Comparison of ENCODE assay signal across 7 cellular contexts in genomic region chr12:40325349-40325960, GRCh38.
DNase-seq lines count a peak whose midpoint lies in the region; FAIRE-seq and TF ChIP-seq lines count a peak whose summit lies in the region.

No MANE protein-coding gene starts in this region.

- H3K79me2 ChIP-seq in MM.1S (ENCODE audit: low read length): no peaks in the 10 kb centered on the region

- TF ChIP-seq CTCF in HFFc6 (IDR thresholded peaks at IDR 0.05): peak; percentile 53; the same call in 1 of the 2 replicates
- TF ChIP-seq CTCF in MM.1S (IDR thresholded peaks at IDR 0.05; ENCODE audit: low read length): peak; percentile 90

- FAIRE-seq in GM12891 (lab: Jason Lieb, UNC): peak; percentile 84

- H3K9ac ChIP-seq in MM.1S (ENCODE audit: low read length): no peak overlapping the region

- peak overlapping the region; percentile 56 for H3K4me2 ChIP-seq in MM.1S (ENCODE audit: low read depth, low read length)

- H3K9me3 Mint-ChIP-seq in HFFc6: peaks cover 6% of the 10 kb centered on the region; the same call in 1 of the 2 replicates

- peak overlapping the region; percentile 59 for H2AFZ ChIP-seq in MM.1S (ENCODE audit: low read length)

- H3K27ac ChIP-seq in MM.1S (ENCODE audit: low read length): no peak overlapping the region

- H3K36me3 ChIP-seq in MM.1S (replicated peaks; ENCODE audit: insufficient read depth, low read length): no peaks in the 10 kb centered on the region

- H3K36me3 Mint-ChIP-seq in HFFc6 (ENCODE audit: low read depth): no peaks in the 10 kb centered on the region

- H3K4me3 ChIP-seq in MM.1S (ENCODE audit: low read length): peak overlapping the region; percentile 3; the same call in 1 of the 2 replicates

- no peaks in the 10 kb centered on the region for H4K20me1 ChIP-seq in MM.1S (ENCODE audit: insufficient read depth, low read length)

- H3K9me3 ChIP-seq in MM.1S (replicated peaks; ENCODE audit: insufficient read depth, low read length): no peaks in the 10 kb centered on the region

- H3K4me3 Mint-ChIP-seq in HFFc6: no peak overlapping the region

- no peaks in the 10 kb centered on the region for H3K4me1 Mint-ChIP-seq in HFFc6 (ENCODE audit: low read depth)

- no peak for TF ChIP-seq POLR2A in GM12891 (IDR thresholded peaks at IDR 0.05; ENCODE audit: low read depth, low read length)

- DNase-seq in GM12891 (ENCODE audit: insufficient read length, low spot score): peak; percentile 24
- DNase-seq in HFFc6: no peak
- DNase-seq in MM.1S: peak; percentile 76
- peak; percentile 72 for DNase-seq in SK-N-DZ (ENCODE audit: low spot score)
- peak; percentile 20 for DNase-seq in iPS DF 19.7 (ENCODE audit: low read depth, low spot score)
- no peak for DNase-seq in activated gamma-delta T cell treated with Interleukin-2 at 50 U/mL for 16 hours
- no peak for DNase-seq in islet precursor cell

- H3K9me2 ChIP-seq in MM.1S (replicated peaks; ENCODE audit: insufficient read depth, low read length): no peaks in the 10 kb centered on the region

- no peaks in the 10 kb centered on the region for H3F3A ChIP-seq in MM.1S (ENCODE audit: insufficient read depth, low read length)

- H3K27me3 ChIP-seq in MM.1S (replicated peaks; ENCODE audit: insufficient read depth, low read length): no peaks in the 10 kb centered on the region

- H3K27ac Mint-ChIP-seq in HFFc6: no peak overlapping the region

- no peaks in the 10 kb centered on the region for H3K4me1 ChIP-seq in MM.1S (ENCODE audit: low read length)

- H3K27me3 Mint-ChIP-seq in HFFc6 (ENCODE audit: insufficient read depth): no peaks in the 10 kb centered on the region

TF ChIP-seq in GM12891, 5 proteins besides CTCF, POLR2A, EP300 and RAD21:
- TF ChIP-seq POU2F2 (IDR thresholded peaks at IDR 0.05; ENCODE audit: low read depth, low read length): no peak
- TF ChIP-seq PAX5 (IDR thresholded peaks at IDR 0.05; ENCODE audit: insufficient read depth, low read length, severe bottlenecking): no peak

Comparison
In these comparisons a context has a peak if more than half of its experiments do, and no peak if none do; other contexts are left out.
1. DNase-seq: peak in GM12891 (single experiment), MM.1S (single experiment), SK-N-DZ (single experiment) and iPS DF 19.7 (single experiment); none in HFFc6 (single experiment), activated gamma-delta T cell treated with Interleukin-2 at 50 U/mL for 16 hours (single experiment) and islet precursor cell (single experiment).